9 cellular contexts compared by ENCODE assay signal in genomic region chr1:201436461-201436860, GRCh38. TPM values are rescaled to one million over a fixed set of nuclear protein-coding genes. Genes with fewer than 3 reads are reported as not detected.
DNase-seq lines count a peak whose midpoint lies in the region; ATAC-seq and TF ChIP-seq lines count a peak whose summit lies in the region.
"Had no signal": no experiment of that assay in that cellular context is flagged by ENCODE, and none has a peak within 500 bp of the region (broad histone marks: within the 10 kb centered on the region; RNA-seq: fewer than 3 reads in every experiment).

No MANE protein-coding gene starts in this region.

- H3K36me3 ChIP-seq in Karpas-422 (ENCODE audit: insufficient read depth, low read length) = no peaks in the 10 kb centered on the region
- H3K36me3 ChIP-seq in lower lobe of right lung = no peaks in the 10 kb centered on the region

- H2AFZ ChIP-seq in Karpas-422 (ENCODE audit: low read length) = 0 out of 2 replicates have a peak overlapping the region, but pooled peaks have one; percentile 6
- H2AFZ ChIP-seq: parathyroid adenoma had no signal

- DNase-seq in EL (peak; percentile 55), Karpas-422 (no peak), lower lobe of right lung (no peak), NCI-H2107 treated with DMSO at 0.1 percent for 48 hours (lab: John Stamatoyannopoulos, UW; ENCODE audit: unreplicated experiment) (no peak)

- H3K79me2 ChIP-seq in Karpas-422 (ENCODE audit: low read length) = no peaks in the 10 kb centered on the region
- H3K79me2 ChIP-seq: parathyroid adenoma had no signal

- peak overlapping the region; percentile 10; the same call in 1 of the 2 replicates for H3K4me3 ChIP-seq in Karpas-422 (ENCODE audit: low read length)
- no peak overlapping the region for H3K4me3 ChIP-seq in WI38 (ENCODE audit: low read depth, low read length)
- no peak overlapping the region for H3K4me3 ChIP-seq in lower lobe of right lung

- peak overlapping the region; percentile 32 for H3K9ac ChIP-seq in Karpas-422 (ENCODE audit: low read length)
- H3K9ac ChIP-seq: parathyroid adenoma had no signal

- peaks cover 69% of the 10 kb centered on the region for H3K4me1 ChIP-seq in Karpas-422 (ENCODE audit: low read length)
- H3K4me1 ChIP-seq in lower lobe of right lung = peaks cover 14% of the 10 kb centered on the region
- H3K4me1 ChIP-seq: parathyroid adenoma had no signal

- no peaks in the 10 kb centered on the region for H3K9me3 ChIP-seq in Karpas-422 (ENCODE audit: low read length)
- no peaks in the 10 kb centered on the region for H3K9me3 ChIP-seq in lower lobe of right lung

- ATAC-seq in lower lobe of right lung (peak; percentile 22 to 51), GM21528 (IDR thresholded peaks at IDR 0.05; ENCODE audit: low FRiP score, unreplicated experiment) (no peak), HG02763 (IDR thresholded peaks at IDR 0.05; ENCODE audit: unreplicated experiment) (no peak), GM18517 (IDR thresholded peaks at IDR 0.05; ENCODE audit: unreplicated experiment) (no peak)

- TF ChIP-seq CTCF in WI38 (IDR thresholded peaks at IDR 0.05; ENCODE audit: low read depth, low read length) (peak; percentile 8; the same call in 1 of the 2 replicates), lower lobe of right lung (IDR thresholded peaks at IDR 0.05) (no peak)

- H3K9me2 ChIP-seq in Karpas-422 (replicated peaks; ENCODE audit: insufficient read depth, low read length) = no peaks in the 10 kb centered on the region

- H3K4me2 ChIP-seq in Karpas-422 (ENCODE audit: low read depth, low read length, poor library complexity, severe bottlenecking) = peak overlapping the region; percentile 44

- H3K27me3 ChIP-seq in Karpas-422 (ENCODE audit: low read length) (no peaks in the 10 kb centered on the region), lower lobe of right lung (ENCODE audit: low read depth) (no peaks in the 10 kb centered on the region)

- intact Hi-C loops in lower lobe of right lung (cut with DNase I) = no loop called here

- no peaks in the 10 kb centered on the region for H4K20me1 ChIP-seq in Karpas-422 (ENCODE audit: insufficient read depth, low read depth, low read length)

- no peak overlapping the region for H3K27ac ChIP-seq in Karpas-422 (ENCODE audit: low read length)
- no peak overlapping the region for H3K27ac ChIP-seq in lower lobe of right lung
- H3K27ac ChIP-seq: parathyroid adenoma had no signal

RNA-seq across cellular contexts. Expression of gene TNNI1, which starts 14.9 kb away (rescaled TPM):
- 333 and 375 TPM in 2 replicates for total RNA-seq in Karpas-422 (2014; rRNA removed; shearing (Covaris generic); ENCODE audit: low replicate concordance)
- 0.21 TPM for total RNA-seq in lower lobe of right lung

RNA-seq across cellular contexts. Expression of gene PHLDA3, which starts 32.5 kb away (rescaled TPM):
- not detected in 2 replicates for total RNA-seq in Karpas-422 (2014; rRNA removed; shearing (Covaris generic); ENCODE audit: low replicate concordance)
- total RNA-seq in lower lobe of right lung = 97.1 TPM

RNA-seq across cellular contexts. Expression of gene LAD1, which starts 37.3 kb away (rescaled TPM):
- 0.76 and 1.2 TPM in 2 replicates for total RNA-seq in Karpas-422 (2014; rRNA removed; shearing (Covaris generic); ENCODE audit: low replicate concordance)
- 35.3 TPM for total RNA-seq in lower lobe of right lung

RNA-seq across cellular contexts. Expression of gene TNNT2, which starts 59.0 kb away (rescaled TPM):
- 0.11 and 0.37 TPM in 2 replicates for total RNA-seq in Karpas-422 (2014; rRNA removed; shearing (Covaris generic); ENCODE audit: low replicate concordance)
- 6.4 TPM for total RNA-seq in lower lobe of right lung

Comparison
In these comparisons a context has a peak if more than half of its experiments do, and no peak if none do; other contexts are left out.
1. ATAC-seq: peak in lower lobe of right lung (2 of 2); none in GM21528 (single experiment), HG02763 (single experiment) and GM18517 (single experiment).
2. RNA of gene TNNI1, which starts 14.9 kb away (total RNA-seq): 333 to 375 TPM in Karpas-422; 0.21 TPM in lower lobe of right lung (single experiment); every median in the first group is over 100 times any median in the second.
3. RNA of gene PHLDA3, which starts 32.5 kb away (total RNA-seq): 97.1 TPM in lower lobe of right lung (single experiment); not detected in Karpas-422; every median in the first group is over 10 times any median in the second.
4. RNA of gene LAD1, which starts 37.3 kb away (total RNA-seq): 35.3 TPM in lower lobe of right lung (single experiment); 0.76 to 1.2 TPM in Karpas-422; every median in the first group is over 10 times any median in the second.